Comparison of ENCODE assay signal across 1 cellular context in genomic region chr7:77798394-77799077, GRCh38.
A peak's percentile ranks its signal among the peaks of the same experiment; 100 is the strongest.
TF ChIP-seq lines count a peak whose summit lies in the region.

Gene PHTF2 (plus strand): TSS chr7:77798773.
Gene TMEM60 (minus strand): TSS chr7:77798434. CDS start chr7:77794373, 4,061 bp downstream.

TF ChIP-seq in HepG2, 621 proteins besides CTCF, POLR2A, EP300 and RAD21 (continued from another document and continues in another):
- TF ChIP-seq FOXO4 (CRISPR knock-in tag; conservative IDR thresholded peaks at IDR 0.05) (no peak), ONECUT2 (CRISPR knock-in tag; IDR thresholded peaks at IDR 0.05) (no peak), ZNF343 (CRISPR knock-in tag; IDR thresholded peaks at IDR 0.05) (no peak), ZNF576 (CRISPR knock-in tag; IDR thresholded peaks at IDR 0.05) (no peak), ETS1 (CRISPR knock-in tag; IDR thresholded peaks at IDR 0.05) (no peak), SMARCE1 (IDR thresholded peaks at IDR 0.05; ENCODE audit: borderline replicate concordance) (no peak), ZNF234 (CRISPR knock-in tag; conservative IDR thresholded peaks at IDR 0.05) (no peak), AHR (CRISPR knock-in tag; IDR thresholded peaks at IDR 0.05) (no peak), ZNF331 (CRISPR knock-in tag; IDR thresholded peaks at IDR 0.05) (peak; percentile 24; the same call in 1 of the 2 replicates), SP5 (CRISPR knock-in tag; IDR thresholded peaks at IDR 0.05; ENCODE audit: borderline replicate concordance, low read depth) (peak; percentile 65), TFDP1 (CRISPR knock-in tag; IDR thresholded peaks at IDR 0.05; ENCODE audit: borderline replicate concordance) (peak; percentile 92), ATF5 (CRISPR knock-in tag; IDR thresholded peaks at IDR 0.05; ENCODE audit: low read depth) (no peak), TOPORS (CRISPR knock-in tag; IDR thresholded peaks at IDR 0.05) (0 out of 2 replicates have a peak, but pooled peaks have one; percentile 50), ZZZ3 (CRISPR knock-in tag; IDR thresholded peaks at IDR 0.05; ENCODE audit: borderline replicate concordance) (no peak; the same call in none of the 2 replicates), ZNF572 (CRISPR knock-in tag; IDR thresholded peaks at IDR 0.05) (no peak), ARHGAP35 (CRISPR knock-in tag; IDR thresholded peaks at IDR 0.05; ENCODE audit: borderline replicate concordance) (0 out of 2 replicates have a peak, but pooled peaks have one; percentile 59), STAG1 (CRISPR knock-in tag; IDR thresholded peaks at IDR 0.05) (peak; percentile 52), ARID4A (CRISPR knock-in tag; IDR thresholded peaks at IDR 0.05; ENCODE audit: borderline replicate concordance) (peak; percentile 71; the same call in 1 of the 2 replicates), KLF13 (CRISPR knock-in tag; IDR thresholded peaks at IDR 0.05) (no peak; the same call in 1 of the 2 replicates), CENPX (CRISPR knock-in tag; IDR thresholded peaks at IDR 0.05) (no peak), MAF1 (CRISPR knock-in tag; IDR thresholded peaks at IDR 0.05; ENCODE audit: borderline replicate concordance) (no peak), ZC3H13 (CRISPR knock-in tag; IDR thresholded peaks at IDR 0.05) (0 out of 2 replicates have a peak, but pooled peaks have one; percentile 43), HNRNPLL (IDR thresholded peaks at IDR 0.05; ENCODE audit: low read depth, low read length, poor library complexity, severe bottlenecking) (peak; percentile 95), ZNF615 (CRISPR knock-in tag; IDR thresholded peaks at IDR 0.05; ENCODE audit: borderline replicate concordance) (no peak), HMG20A (CRISPR knock-in tag; IDR thresholded peaks at IDR 0.05; ENCODE audit: borderline replicate concordance) (no peak), KLF15 (CRISPR knock-in tag; IDR thresholded peaks at IDR 0.05; ENCODE audit: borderline replicate concordance) (no peak; the same call in 1 of the 2 replicates), IRF1 (CRISPR knock-in tag; IDR thresholded peaks at IDR 0.05; ENCODE audit: low read depth) (no peak; the same call in 1 of the 2 replicates), KAT7 (CRISPR knock-in tag; IDR thresholded peaks at IDR 0.05; ENCODE audit: borderline replicate concordance) (peak; percentile 87), ZNF577 (CRISPR knock-in tag; IDR thresholded peaks at IDR 0.05; ENCODE audit: borderline replicate concordance, low read depth) (no peak), ZNF280D (CRISPR knock-in tag; IDR thresholded peaks at IDR 0.05) (no peak), POLR2AphosphoS2 (IDR thresholded peaks at IDR 0.05; ENCODE audit: low read depth, low read length) (no peak), ZNF503 (CRISPR knock-in tag; IDR thresholded peaks at IDR 0.05) (no peak), NFIC (IDR thresholded peaks at IDR 0.05; ENCODE audit: low read length) (no peak), PATZ1 (CRISPR knock-in tag; IDR thresholded peaks at IDR 0.05) (peak; percentile 23; the same call in 1 of the 2 replicates), BCL6 (CRISPR knock-in tag; IDR thresholded peaks at IDR 0.05) (no peak), SMYD3 (CRISPR knock-in tag; IDR thresholded peaks at IDR 0.05) (peak; percentile 25; the same call in 1 of the 2 replicates), ZNF275 (CRISPR knock-in tag; IDR thresholded peaks at IDR 0.05; ENCODE audit: borderline replicate concordance) (0 out of 2 replicates have a peak, but pooled peaks have one; percentile 37), ZNF205 (CRISPR knock-in tag; IDR thresholded peaks at IDR 0.05) (peak; percentile 62; the same call in 1 of the 2 replicates), ERF (CRISPR knock-in tag; IDR thresholded peaks at IDR 0.05) (peak; percentile 18; the same call in 1 of the 2 replicates), KDM5B (CRISPR knock-in tag; IDR thresholded peaks at IDR 0.05; ENCODE audit: borderline replicate concordance) (peak; percentile 56; the same call in 1 of the 2 replicates)
